9 cellular contexts compared by ENCODE assay signal in the genomic region with DNA sequence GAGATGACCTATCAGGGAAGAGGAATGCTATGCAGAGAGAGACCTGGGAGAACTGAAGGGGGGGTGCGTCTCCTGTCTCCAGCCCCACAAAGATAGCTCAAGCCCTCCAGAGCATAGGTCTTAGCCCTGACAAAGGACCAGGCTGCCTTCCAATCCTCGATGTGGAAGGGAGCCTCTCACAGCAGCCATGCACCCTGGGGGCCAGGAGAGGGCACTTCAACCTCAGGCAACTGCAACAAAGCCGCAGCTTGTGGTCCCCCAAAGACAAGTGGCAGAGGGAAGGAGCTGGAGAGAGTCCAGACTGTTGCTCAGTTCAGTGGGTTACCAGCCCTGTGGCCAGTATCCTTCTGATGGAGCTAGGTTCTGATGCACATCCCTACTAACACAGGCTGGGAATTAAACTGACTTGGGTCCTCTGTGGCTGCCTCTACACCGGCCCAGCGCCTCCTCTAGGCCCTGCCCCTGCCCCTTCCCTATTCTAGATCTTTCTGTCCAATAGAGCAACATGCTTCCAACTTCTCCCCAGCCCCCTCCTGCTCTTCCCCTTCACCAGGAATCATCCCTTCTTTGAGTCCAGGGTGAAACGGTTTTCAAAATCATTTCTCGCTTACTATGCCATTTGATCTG.
A peak's percentile ranks its signal among the peaks of the same experiment; 100 is the strongest.
DNase-seq lines count a peak whose midpoint lies in the region; ATAC-seq and TF ChIP-seq lines count a peak whose summit lies in the region.
"Had no signal": no experiment of that assay in that cellular context is flagged by ENCODE, and none has a peak within 500 bp of the region (broad histone marks: within the 10 kb centered on the region; RNA-seq: fewer than 3 reads in every experiment).

No MANE protein-coding gene starts in this region.

- H3K4me3 Mint-ChIP-seq in activated CD4-positive, alpha-beta T cell treated with anti-CD3 and anti-CD28 coated beads, Interleukin-2, amount 10 ng/mL, durations not matched to agents 24 days and 14 days = no peak overlapping the region
- H3K4me3 Mint-ChIP-seq: activated naive CD4-positive, alpha-beta T cell treated with anti-CD3 and anti-CD28 coated beads, Interleukin-2, amount 50 U/mL, for 24 hours had no signal

- no peak overlapping the region for H2AFZ ChIP-seq in SU-DHL-6 (ENCODE audit: low read depth, low read length, severe bottlenecking)

- no peaks in the 10 kb centered on the region for H4K20me1 ChIP-seq in SU-DHL-6 (ENCODE audit: low read depth, low read length)

- H3K4me3 ChIP-seq in SU-DHL-6 (ENCODE audit: insufficient read depth, low read length, poor library complexity, severe bottlenecking) = no peak overlapping the region
- H3K4me3 ChIP-seq in foreskin fibroblast (ENCODE audit: low read depth in 1 of 2, low read length in 2 of 2) = no peak overlapping the region

- TF ChIP-seq CTCF in SU-DHL-6 (IDR thresholded peaks at IDR 0.05; ENCODE audit: insufficient read depth, low read length, poor library complexity, severe bottlenecking) = peak; percentile 23
- TF ChIP-seq CTCF in foreskin fibroblast (IDR thresholded peaks at IDR 0.05; ENCODE audit: low read depth, low read length) = peak; percentile 51

- intact Hi-C loops in activated CD4-positive, alpha-beta T cell treated with anti-CD3 and anti-CD28 coated beads, Interleukin-2, amount 10 ng/mL, durations not matched to agents 24 days and 14 days (cut with micrococcal nuclease) = no loop called here

- H3K4me1 Mint-ChIP-seq in activated CD4-positive, alpha-beta T cell treated with anti-CD3 and anti-CD28 coated beads, Interleukin-2, amount 10 ng/mL, durations not matched to agents 24 days and 14 days = no peaks in the 10 kb centered on the region
- H3K4me1 Mint-ChIP-seq: activated naive CD4-positive, alpha-beta T cell treated with anti-CD3 and anti-CD28 coated beads, Interleukin-2, amount 50 U/mL, for 24 hours had no signal

- no peak overlapping the region for H3K9ac ChIP-seq in SU-DHL-6 (ENCODE audit: low read length)

- no peaks in the 10 kb centered on the region for H3K9me3 Mint-ChIP-seq in activated CD4-positive, alpha-beta T cell treated with anti-CD3 and anti-CD28 coated beads, Interleukin-2, amount 10 ng/mL, durations not matched to agents 24 days and 14 days
- H3K9me3 Mint-ChIP-seq: activated naive CD4-positive, alpha-beta T cell treated with anti-CD3 and anti-CD28 coated beads, Interleukin-2, amount 50 U/mL, for 24 hours had no signal

- H3K36me3 ChIP-seq in SU-DHL-6 (ENCODE audit: low read length) = no peaks in the 10 kb centered on the region

- ATAC-seq in HG02610 (IDR thresholded peaks at IDR 0.05; ENCODE audit: unreplicated experiment) = peak; percentile 65

- H3K27me3 Mint-ChIP-seq in activated CD4-positive, alpha-beta T cell treated with anti-CD3 and anti-CD28 coated beads, Interleukin-2, amount 10 ng/mL, durations not matched to agents 24 days and 14 days = peaks cover 5% of the 10 kb centered on the region

- H3F3A ChIP-seq in SU-DHL-6 (ENCODE audit: insufficient read depth) = no peaks in the 10 kb centered on the region

- H3K9me3 ChIP-seq in SU-DHL-6 (ENCODE audit: insufficient read depth, low read length) = no peaks in the 10 kb centered on the region

- no peaks in the 10 kb centered on the region for H3K79me2 ChIP-seq in SU-DHL-6 (ENCODE audit: insufficient read depth, low read length)

- DNase-seq in activated CD4-positive, alpha-beta T cell treated with anti-CD3 and anti-CD28 coated beads, Interleukin-2, amount 50 U/mL, for 48 hours = peak; percentile 2 to 13
- DNase-seq in activated CD4-positive, alpha-beta T cell treated with anti-CD3 and anti-CD28 coated beads, Interleukin-2, amount 10 ng/mL, durations not matched to agents 24 days and 14 days = no peak
- DNase-seq in NCI-H1694 (lab: John Stamatoyannopoulos, UW) = peak; percentile 74
- peak; percentile 10 to 64 for DNase-seq in foreskin fibroblast
- DNase-seq in occipital lobe (lab: John Stamatoyannopoulos, UW) = peak; percentile 65
- no peak for DNase-seq in activated effector memory CD4-positive, alpha-beta T cell treated with anti-CD3 and anti-CD28 coated beads, Interleukin-2, amount 50 U/mL, for 16 hours

- no peaks in the 10 kb centered on the region for H3K9me2 ChIP-seq in SU-DHL-6 (replicated peaks; ENCODE audit: insufficient read depth, low read length)

- H3K4me2 ChIP-seq in SU-DHL-6 (ENCODE audit: low read depth, low read length, poor library complexity, severe bottlenecking) = no peak overlapping the region

- no peaks in the 10 kb centered on the region for H3K36me3 Mint-ChIP-seq in activated CD4-positive, alpha-beta T cell treated with anti-CD3 and anti-CD28 coated beads, Interleukin-2, amount 10 ng/mL, durations not matched to agents 24 days and 14 days (ENCODE audit: low read depth)
- H3K36me3 Mint-ChIP-seq: activated naive CD4-positive, alpha-beta T cell treated with anti-CD3 and anti-CD28 coated beads, Interleukin-2, amount 50 U/mL, for 24 hours had no signal

- H3K27ac ChIP-seq in SU-DHL-6 (ENCODE audit: low read depth, low read length) = no peak overlapping the region

- no peaks in the 10 kb centered on the region for H3K27me3 ChIP-seq in SU-DHL-6 (ENCODE audit: low read length)

- H3K27ac Mint-ChIP-seq in activated CD4-positive, alpha-beta T cell treated with anti-CD3 and anti-CD28 coated beads, Interleukin-2, amount 10 ng/mL, durations not matched to agents 24 days and 14 days = no peak overlapping the region
- H3K27ac Mint-ChIP-seq: activated naive CD4-positive, alpha-beta T cell treated with anti-CD3 and anti-CD28 coated beads, Interleukin-2, amount 50 U/mL, for 24 hours had no signal

Comparison
In these comparisons a context has a peak if more than half of its experiments do, and no peak if none do; other contexts are left out.
1. DNase-seq: peak in activated CD4-positive, alpha-beta T cell treated with anti-CD3 and anti-CD28 coated beads, Interleukin-2, amount 50 U/mL, for 48 hours (2 of 2), NCI-H1694 (single experiment), foreskin fibroblast (2 of 2) and occipital lobe (single experiment); none in activated CD4-positive, alpha-beta T cell treated with anti-CD3 and anti-CD28 coated beads, Interleukin-2, amount 10 ng/mL, durations not matched to agents 24 days and 14 days (single experiment) and activated effector memory CD4-positive, alpha-beta T cell treated with anti-CD3 and anti-CD28 coated beads, Interleukin-2, amount 50 U/mL, for 16 hours (single experiment).